ENCODE assay signal across 8 cellular contexts in genomic region chr7:8125680-8126444, GRCh38.
DNase-seq lines count a peak whose midpoint lies in the region; ATAC-seq and TF ChIP-seq lines count a peak whose summit lies in the region.

No MANE protein-coding gene starts in this region.

- peak overlapping the region; percentile 100 for H3K27ac Mint-ChIP-seq in T-helper 1 cell treated with Interleukin-12 subunit alpha and Interleukin-12 subunit beta and Interleukin-4 antibody, amounts not matched to agents 30 μg/mL and 1 μg/mL, for 36 hours
- H3K27ac Mint-ChIP-seq in activated naive CD8-positive, alpha-beta T cell treated with anti-CD3 and anti-CD28 coated beads, Interleukin-2, amount 10 ng/mL, durations not matched to agents 7 days and 5 days = peak overlapping the region; percentile 99

- DNase-seq in activated naive CD8-positive, alpha-beta T cell treated with anti-CD3 and anti-CD28 coated beads, Interleukin-2, amount 10 ng/mL, durations not matched to agents 7 days and 5 days = peak; percentile 74
- DNase-seq in stimulated activated CD4-positive, alpha-beta T cell treated with anti-CD3 and anti-CD28 coated beads, Interleukin-1b, Interleukin-23, amount 100 ng/mL, for 4 hours (ENCODE audit: low read depth in 2 of 2) = peak; percentile 46 to 60
- DNase-seq in tibial artery (no peak), DMS53 treated with DMSO at 0.1 percent for 48 hours (lab: John Stamatoyannopoulos, UW; ENCODE audit: unreplicated experiment) (no peak), NCI-H2171 treated with DMSO at 0.1 percent for 48 hours (lab: John Stamatoyannopoulos, UW) (no peak)

- no peak for TF ChIP-seq CTCF in tibial artery (IDR thresholded peaks at IDR 0.05)

- POLR2A ChIA-PET in activated naive CD8-positive, alpha-beta T cell treated with anti-CD3 and anti-CD28 coated beads, Interleukin-2, amount 10 ng/mL, durations not matched to agents 7 days and 5 days (lab: Charles Lee) = interaction anchor here (0.8 to 3.0 kb wide), 9 partner anchors 8 to 157 kb away, joined by 3 to 26 read pairs (median 4); partner anchors contain the start of gene GLCCI1

- H3K4me3 Mint-ChIP-seq in T-helper 1 cell treated with Interleukin-12 subunit alpha and Interleukin-12 subunit beta and Interleukin-4 antibody, amounts not matched to agents 30 μg/mL and 1 μg/mL, for 36 hours = peak overlapping the region; percentile 72
- H3K4me3 Mint-ChIP-seq in activated naive CD8-positive, alpha-beta T cell treated with anti-CD3 and anti-CD28 coated beads, Interleukin-2, amount 10 ng/mL, durations not matched to agents 7 days and 5 days = peak overlapping the region; percentile 68

- intact Hi-C loops in tibial artery (cut with DNase I; ENCODE audit: low total_unique reads) = no loop called here

- H3K36me3 ChIP-seq in tibial artery = peaks cover 0 to 4% (median 0%) of the 10 kb centered on the region in 3 donors

- no peak overlapping the region for H3K4me3 ChIP-seq in tibial artery

- H3K27me3 Mint-ChIP-seq in T-helper 1 cell treated with Interleukin-12 subunit alpha and Interleukin-12 subunit beta and Interleukin-4 antibody, amounts not matched to agents 30 μg/mL and 1 μg/mL, for 36 hours (ENCODE audit: low read depth) = no peaks in the 10 kb centered on the region
- H3K27me3 Mint-ChIP-seq in activated naive CD8-positive, alpha-beta T cell treated with anti-CD3 and anti-CD28 coated beads, Interleukin-2, amount 10 ng/mL, durations not matched to agents 7 days and 5 days = peaks cover 4% of the 10 kb centered on the region

- no peaks in the 10 kb centered on the region for H3K27me3 ChIP-seq in tibial artery

- no peaks in the 10 kb centered on the region for H3K4me1 ChIP-seq in tibial artery

- no peak overlapping the region for H3K27ac ChIP-seq in tibial artery

- H3K9me3 ChIP-seq in tibial artery = no peaks in the 10 kb centered on the region

- peaks cover 68% of the 10 kb centered on the region for H3K4me1 Mint-ChIP-seq in T-helper 1 cell treated with Interleukin-12 subunit alpha and Interleukin-12 subunit beta and Interleukin-4 antibody, amounts not matched to agents 30 μg/mL and 1 μg/mL, for 36 hours (ENCODE audit: low read depth)
- peaks cover 40% of the 10 kb centered on the region for H3K4me1 Mint-ChIP-seq in activated naive CD8-positive, alpha-beta T cell treated with anti-CD3 and anti-CD28 coated beads, Interleukin-2, amount 10 ng/mL, durations not matched to agents 7 days and 5 days

- ATAC-seq in GM18907 (IDR thresholded peaks at IDR 0.05; ENCODE audit: unreplicated experiment) (peak; percentile 89), HG03025 (IDR thresholded peaks at IDR 0.05; ENCODE audit: low FRiP score, unreplicated experiment) (peak; percentile 76)
- peak; percentile 97 for ATAC-seq in activated naive CD8-positive, alpha-beta T cell treated with anti-CD3 and anti-CD28 coated beads, Interleukin-2, amount 10 ng/mL, durations not matched to agents 7 days and 5 days (ENCODE audit: low read depth)

- H3K9me3 Mint-ChIP-seq in T-helper 1 cell treated with Interleukin-12 subunit alpha and Interleukin-12 subunit beta and Interleukin-4 antibody, amounts not matched to agents 30 μg/mL and 1 μg/mL, for 36 hours = peaks cover 5% of the 10 kb centered on the region
- no peaks in the 10 kb centered on the region for H3K9me3 Mint-ChIP-seq in activated naive CD8-positive, alpha-beta T cell treated with anti-CD3 and anti-CD28 coated beads, Interleukin-2, amount 10 ng/mL, durations not matched to agents 7 days and 5 days

- H3K36me3 Mint-ChIP-seq in T-helper 1 cell treated with Interleukin-12 subunit alpha and Interleukin-12 subunit beta and Interleukin-4 antibody, amounts not matched to agents 30 μg/mL and 1 μg/mL, for 36 hours (ENCODE audit: low read depth) = peaks cover 16% of the 10 kb centered on the region
- H3K36me3 Mint-ChIP-seq in activated naive CD8-positive, alpha-beta T cell treated with anti-CD3 and anti-CD28 coated beads, Interleukin-2, amount 10 ng/mL, durations not matched to agents 7 days and 5 days = peaks cover 7% of the 10 kb centered on the region

Comparison
In these comparisons a context has a peak if more than half of its experiments do, and no peak if none do; other contexts are left out.
1. DNase-seq: peak in activated naive CD8-positive, alpha-beta T cell treated with anti-CD3 and anti-CD28 coated beads, Interleukin-2, amount 10 ng/mL, durations not matched to agents 7 days and 5 days (single experiment) and stimulated activated CD4-positive, alpha-beta T cell treated with anti-CD3 and anti-CD28 coated beads, Interleukin-1b, Interleukin-23, amount 100 ng/mL, for 4 hours (2 of 2); none in tibial artery (0 of 2), DMS53 treated with DMSO at 0.1 percent for 48 hours (single experiment) and NCI-H2171 treated with DMSO at 0.1 percent for 48 hours (single experiment).
2. Peak in every context shown above with its lines, with median percentiles within 50 percentile points of each other: ATAC-seq.